Comparison of ENCODE assay signal across 13 cellular contexts in the genomic region with DNA sequence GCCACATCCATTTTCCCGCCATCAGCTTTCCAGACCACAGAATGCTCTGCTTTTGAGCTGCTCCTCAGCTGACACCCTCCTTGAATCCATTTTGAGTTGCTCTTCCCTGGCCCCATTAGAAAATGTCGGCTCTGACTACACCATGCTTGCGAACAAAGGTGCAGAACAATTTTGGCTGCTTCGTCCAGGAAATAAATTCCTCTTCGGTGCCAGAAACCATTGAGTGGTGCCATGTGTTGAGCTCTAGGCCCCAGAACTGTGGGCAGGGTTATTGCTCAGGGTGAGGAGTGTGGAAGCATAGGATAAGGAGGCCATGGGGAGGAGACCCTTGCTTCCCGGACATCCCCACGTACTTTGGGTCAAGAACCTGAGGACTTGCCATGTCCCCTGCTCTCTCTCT.
"Had no signal": no experiment of that assay in that cellular context is flagged by ENCODE, and none has a peak within 500 bp of the region (broad histone marks: within the 10 kb centered on the region; RNA-seq: fewer than 3 reads in every experiment).

No MANE protein-coding gene starts in this region.

- H3K27me3 ChIP-seq: right atrium auricular region had no signal

- H3K4me3 ChIP-seq: right atrium auricular region had no signal

- DNase-seq: activated CD4-positive, alpha-beta T cell treated with anti-CD3 and anti-CD28 coated beads, Interleukin-2, amount 10 ng/mL, durations not matched to agents 7 days and 5 days; activated CD4-positive, CD25-positive, alpha-beta regulatory T cell; activated naive CD8-positive, alpha-beta T cell treated with anti-CD3 and anti-CD28 coated beads for 36 hours; anterior cingulate cortex; cortex of kidney; effector CD8-positive, alpha-beta T cell; hippocampal formation; kidney; nucleus accumbens; small intestine; stimulated activated CD4-positive, alpha-beta T cell treated with anti-CD3 and anti-CD28 coated beads, Interleukin-4, amount 100 ng/mL, for 24 hours; stimulated activated naive CD4-positive, alpha-beta T cell treated with Interleukin-2 at 50 U/mL for 16 hours had no signal

- H3K9me3 ChIP-seq: right atrium auricular region had no signal
